ENCODE assay signal across 14 cellular contexts in the genomic region with DNA sequence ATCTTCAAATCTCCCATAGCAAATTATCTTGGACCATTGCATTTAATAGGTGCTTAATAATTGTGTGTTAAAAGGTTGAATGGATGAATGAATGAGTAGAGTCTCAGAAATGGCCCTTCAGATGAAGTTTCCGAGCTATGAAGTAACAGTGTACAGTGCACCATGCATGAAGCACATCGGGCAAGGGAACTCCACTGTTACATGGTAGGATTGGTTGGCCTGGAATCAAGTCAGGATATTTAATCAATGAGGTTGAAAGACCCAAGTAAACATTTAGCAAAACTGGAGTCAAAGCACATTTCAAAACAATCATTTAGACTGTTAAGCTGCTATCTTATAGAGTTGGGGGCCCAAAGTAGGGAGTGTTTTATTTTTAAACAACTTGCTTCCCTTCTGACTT.
A peak's percentile ranks its signal among the peaks of the same experiment; 100 is the strongest.
DNase-seq lines count a peak whose midpoint lies in the region; ATAC-seq and TF ChIP-seq lines count a peak whose summit lies in the region.
"Had no signal": no experiment of that assay in that cellular context is flagged by ENCODE, and none has a peak within 500 bp of the region (broad histone marks: within the 10 kb centered on the region; RNA-seq: fewer than 3 reads in every experiment).

No MANE protein-coding gene starts in this region.

- no peak overlapping the region for H2AFZ ChIP-seq in osteoblast (ENCODE audit: low read length)
- H2AFZ ChIP-seq: GM23338 had no signal

- no peaks in the 10 kb centered on the region for H3K79me2 ChIP-seq in osteoblast (ENCODE audit: insufficient read depth, low read length)

- peak overlapping the region in 10 of 11 experiments; percentile 1 to 82 (median 72); a peak in 20 of 22 replicates for H3K4me2 ChIP-seq in BLaER1 treated with 17β-estradiol and CSF1 and Interleukin-3, amounts not matched to agents 10 nM and 100 nM
- no peak overlapping the region for H3K4me2 ChIP-seq in osteoblast (ENCODE audit: insufficient read depth, low read length)
- H3K4me2 ChIP-seq: GM23338 had no signal

- no peaks in the 10 kb centered on the region for H3K27me3 ChIP-seq in BLaER1 treated with 17β-estradiol and CSF1 and Interleukin-3, amounts not matched to agents 10 nM and 100 nM
- H3K27me3 ChIP-seq in osteoblast (ENCODE audit: insufficient read depth, low read length) = peaks cover 8% of the 10 kb centered on the region

- TF ChIP-seq CTCF in osteoblast (IDR thresholded peaks at IDR 0.05; ENCODE audit: extremely low read depth, low read depth, low read length) = no peak

- 0 out of 22 replicates have a peak, but pooled peaks cover 0 to 5% (median 0%) of the 10 kb centered on the region in 11 experiments for H3K9me3 ChIP-seq in BLaER1 treated with 17β-estradiol and CSF1 and Interleukin-3, amounts not matched to agents 10 nM and 100 nM (replicated peaks in 1 of 11)
- H3K9me3 ChIP-seq in osteoblast (ENCODE audit: low read depth, low read length) = no peaks in the 10 kb centered on the region

- H3K9ac ChIP-seq in BLaER1 treated with 17β-estradiol and CSF1 and Interleukin-3, amounts not matched to agents 10 nM and 100 nM = no peak overlapping the region

- ATAC-seq in left lobe of liver (peak; percentile 51), HG03097 (IDR thresholded peaks at IDR 0.05; ENCODE audit: low FRiP score, unreplicated experiment) (no peak)
- ATAC-seq: GM12878 had no signal

- H3K27ac ChIP-seq in BLaER1 treated with 17β-estradiol and CSF1 and Interleukin-3, amounts not matched to agents 10 nM and 100 nM = 0 out of 22 replicates have a peak overlapping the region, but pooled peaks of 1 of the 11 experiments have one; percentile 36
- no peak overlapping the region for H3K27ac ChIP-seq in osteoblast (ENCODE audit: low read depth, low read length)

- H3K4me1 ChIP-seq in BLaER1 treated with 17β-estradiol and CSF1 and Interleukin-3, amounts not matched to agents 10 nM and 100 nM = peaks cover 14 to 35% (median 17%) of the 10 kb centered on the region in 10 experiments
- H3K4me1 ChIP-seq in osteoblast (ENCODE audit: insufficient read depth, low read length) = no peaks in the 10 kb centered on the region

- DNase-seq in DMS79 treated with DMSO at 0.1 percent for 48 hours (lab: John Stamatoyannopoulos, UW) = peak; percentile 28
- no peak for DNase-seq in left lobe of liver (ENCODE audit: low spot score)
- no peak for DNase-seq in osteoblast (ENCODE audit: insufficient read length, low spot score, missing footprints)
- no peak for DNase-seq in NCI-H1105 (lab: John Stamatoyannopoulos, UW)
- DNase-seq: CD4-positive, alpha-beta T cell; CD8-positive, alpha-beta memory T cell; DMS 273 treated with DMSO at 0.1 percent for 48 hours; DND-41; GDM1; H9 had no signal

- no peaks in the 10 kb centered on the region for H4K20me1 ChIP-seq in BLaER1 treated with 17β-estradiol and CSF1 and Interleukin-3, amounts not matched to agents 10 nM and 100 nM
- H4K20me1 ChIP-seq in osteoblast (ENCODE audit: insufficient read depth, low read length) = no peaks in the 10 kb centered on the region

- no peaks in the 10 kb centered on the region for H3K36me3 ChIP-seq in BLaER1 treated with 17β-estradiol and CSF1 and Interleukin-3, amounts not matched to agents 10 nM and 100 nM
- no peaks in the 10 kb centered on the region for H3K36me3 ChIP-seq in osteoblast (ENCODE audit: insufficient read depth, low read length)

- H3K4me3 ChIP-seq in BLaER1 treated with 17β-estradiol and CSF1 and Interleukin-3, amounts not matched to agents 10 nM and 100 nM = peak overlapping the region in 1 of 10 experiments; percentile 10; a peak in 1 of 20 replicates
- no peak overlapping the region for H3K4me3 ChIP-seq in osteoblast (ENCODE audit: insufficient read depth, low read length)
- H3K4me3 ChIP-seq: GM12878, GM23338 had no signal
